In the genomic region with DNA sequence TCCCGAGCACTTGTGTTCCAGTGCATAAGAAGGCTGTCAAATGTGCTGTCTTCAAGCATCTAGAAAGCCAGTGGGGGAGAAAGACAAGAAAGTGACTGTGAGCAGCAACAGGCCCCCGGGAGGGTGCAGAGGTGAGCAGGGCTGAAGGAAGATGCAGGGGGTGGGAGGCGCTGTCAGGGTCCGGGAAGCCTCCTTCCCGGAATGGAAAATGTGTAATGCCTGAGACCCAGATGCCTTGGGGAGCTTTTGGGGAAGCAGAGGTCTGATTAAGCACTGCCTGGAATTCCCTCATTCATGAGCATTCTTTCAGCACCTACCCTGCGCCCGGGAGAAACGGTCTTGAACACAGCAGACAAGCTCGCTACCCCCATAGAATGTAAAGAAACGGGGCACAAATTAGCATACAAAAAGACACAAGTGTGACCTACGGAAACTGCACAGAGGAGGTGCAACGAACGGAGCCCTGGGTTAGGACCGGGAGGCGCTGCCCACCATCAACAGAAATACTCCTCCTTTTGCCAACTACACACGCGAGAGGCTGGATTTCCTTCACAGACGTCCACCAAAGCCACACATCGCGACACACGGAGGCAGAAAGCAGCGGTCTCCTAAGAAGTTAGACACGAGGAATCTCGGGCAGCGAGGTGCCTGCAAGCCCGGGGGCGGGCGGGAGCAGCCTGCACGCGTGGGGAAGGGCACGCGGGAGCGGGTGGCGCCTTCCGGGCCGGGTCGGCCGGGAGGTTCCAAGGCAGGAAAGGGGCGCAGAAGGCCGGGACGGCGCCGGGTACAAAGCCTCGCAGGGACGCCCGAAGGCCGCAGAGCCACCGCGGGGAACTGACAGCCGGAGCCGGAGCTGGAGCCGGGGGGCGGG, we compare ENCODE assay signal across 1 cellular context.
TF ChIP-seq lines count a peak whose summit lies in the region.

No MANE protein-coding gene starts in this region.

TF ChIP-seq in GM23338, 12 proteins besides CTCF, POLR2A, EP300 and RAD21 (continued from another document):
- TF ChIP-seq, protein P1, sequence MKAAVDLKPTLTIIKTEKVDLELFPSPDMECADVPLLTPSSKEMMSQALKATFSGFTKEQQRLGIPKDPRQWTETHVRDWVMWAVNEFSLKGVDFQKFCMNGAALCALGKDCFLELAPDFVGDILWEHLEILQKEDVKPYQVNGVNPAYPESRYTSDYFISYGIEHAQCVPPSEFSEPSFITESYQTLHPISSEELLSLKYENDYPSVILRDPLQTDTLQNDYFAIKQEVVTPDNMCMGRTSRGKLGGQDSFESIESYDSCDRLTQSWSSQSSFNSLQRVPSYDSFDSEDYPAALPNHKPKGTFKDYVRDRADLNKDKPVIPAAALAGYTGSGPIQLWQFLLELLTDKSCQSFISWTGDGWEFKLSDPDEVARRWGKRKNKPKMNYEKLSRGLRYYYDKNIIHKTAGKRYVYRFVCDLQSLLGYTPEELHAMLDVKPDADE (IDR thresholded peaks at IDR 0.05), result no peak
- no peak for TF ChIP-seq POLR2AphosphoS5 (IDR thresholded peaks at IDR 0.05; ENCODE audit: low read depth)
TF ChIP-seq in GM23338: peak in this region for 0.
